1 cellular context compared by ENCODE assay signal in genomic region chr1:23123528-23123927, GRCh38.
A peak's percentile ranks its signal among the peaks of the same experiment; 100 is the strongest.
TF ChIP-seq lines count a peak whose summit lies in the region.

No MANE protein-coding gene starts in this region.

TF ChIP-seq in HepG2, 621 proteins besides CTCF, POLR2A, EP300 and RAD21 (continued from another document):
- TF ChIP-seq NFRKB (IDR thresholded peaks at IDR 0.05) = no peak
- peak; percentile 37; the same call in 1 of the 2 replicates for TF ChIP-seq HNF4G (IDR thresholded peaks at IDR 0.05; ENCODE audit: borderline replicate concordance, low read depth, low read length)
- TF ChIP-seq HNF4G (CRISPR knock-in tag; IDR thresholded peaks at IDR 0.05; ENCODE audit: borderline replicate concordance, low read depth) = no peak
- TF ChIP-seq HNF4A (CRISPR knock-in tag; IDR thresholded peaks at IDR 0.05) = peak; percentile 63
- TF ChIP-seq HNF1B (CRISPR knock-in tag; IDR thresholded peaks at IDR 0.05) = peak; percentile 64; the same call in 1 of the 2 replicates
- no peak for TF ChIP-seq DBP (CRISPR knock-in tag; IDR thresholded peaks at IDR 0.05; ENCODE audit: not compliant biosample characterization)
- TF ChIP-seq PAXIP1 (CRISPR knock-in tag; conservative IDR thresholded peaks at IDR 0.05) = peak; percentile 54; the same call in 1 of the 2 replicates
- no peak for TF ChIP-seq MED13 (CRISPR knock-in tag; IDR thresholded peaks at IDR 0.05)
- no peak for TF ChIP-seq SRSF1 (optimal IDR thresholded peaks at IDR 0.05; ENCODE audit: low read depth, low read length)
- TF ChIP-seq RORA (CRISPR knock-in tag; IDR thresholded peaks at IDR 0.05) = no peak
- no peak for TF ChIP-seq ZNF589 (CRISPR knock-in tag; conservative IDR thresholded peaks at IDR 0.05)
- TF ChIP-seq ZNF652 (CRISPR knock-in tag; IDR thresholded peaks at IDR 0.05; ENCODE audit: borderline replicate concordance, low read depth) = no peak
- no peak for TF ChIP-seq HMGA1 (CRISPR knock-in tag; conservative IDR thresholded peaks at IDR 0.05)
- TF ChIP-seq FOXA3 (CRISPR knock-in tag; IDR thresholded peaks at IDR 0.05) = no peak
- no peak for TF ChIP-seq MED1 (CRISPR knock-in tag; IDR thresholded peaks at IDR 0.05)
- TF ChIP-seq ZNF782 (CRISPR knock-in tag; IDR thresholded peaks at IDR 0.05; ENCODE audit: borderline replicate concordance) = no peak
- TF ChIP-seq ZNF83 (CRISPR knock-in tag; IDR thresholded peaks at IDR 0.05; ENCODE audit: borderline replicate concordance) = no peak
- no peak for TF ChIP-seq ZNF292 (CRISPR knock-in tag; IDR thresholded peaks at IDR 0.05; ENCODE audit: borderline replicate concordance, low read depth)
- TF ChIP-seq ZSCAN25 (CRISPR knock-in tag; IDR thresholded peaks at IDR 0.05) = no peak
- TF ChIP-seq ZNF484 (CRISPR knock-in tag; IDR thresholded peaks at IDR 0.05; ENCODE audit: borderline replicate concordance, low read depth) = no peak
TF ChIP-seq in HepG2: peak in this region for 13.
